Comparison of ENCODE assay signal across 10 cellular contexts in the genomic region with DNA sequence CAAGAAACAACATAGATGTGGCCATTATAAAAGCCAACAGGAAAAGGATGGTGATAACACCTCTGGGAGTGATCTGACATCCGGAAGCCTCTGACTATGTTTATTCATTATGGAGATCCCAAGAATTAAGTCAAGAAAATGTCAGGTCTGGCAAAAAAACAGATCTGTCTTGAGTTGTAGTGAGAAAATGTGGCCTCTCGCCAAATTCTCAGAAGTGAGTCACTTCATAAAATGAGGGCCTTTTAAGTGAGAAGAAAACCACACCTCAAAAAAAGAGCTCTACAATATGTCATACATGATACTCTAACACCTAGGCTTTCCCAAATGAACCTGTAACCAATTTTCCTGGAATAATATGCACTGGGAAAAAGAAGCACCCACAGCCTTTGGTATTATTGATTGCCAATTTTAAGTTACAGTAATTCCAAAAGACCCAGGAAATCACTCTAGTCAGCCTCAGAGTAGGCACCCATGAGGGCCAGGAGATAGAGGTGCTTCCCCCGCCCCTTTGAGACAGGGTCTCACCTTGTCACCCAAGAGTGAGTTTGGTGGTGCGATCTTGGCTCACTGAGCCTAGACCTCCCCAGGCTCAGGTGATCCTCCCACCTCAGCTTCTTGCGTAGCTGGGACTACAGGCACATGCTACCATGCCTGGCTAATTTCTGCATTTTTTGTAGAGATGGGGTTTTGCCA. TPM values are rescaled to one million over a fixed set of nuclear protein-coding genes. Genes with fewer than 3 reads are reported as not detected.
DNase-seq lines count a peak whose midpoint lies in the region; ATAC-seq, FAIRE-seq and TF ChIP-seq lines count a peak whose summit lies in the region.
"Had no signal": no experiment of that assay in that cellular context is flagged by ENCODE, and none has a peak within 500 bp of the region (broad histone marks: within the 10 kb centered on the region; RNA-seq: fewer than 3 reads in every experiment).

No MANE protein-coding gene starts in this region.

- H3K9me3 Mint-ChIP-seq in astrocyte (ENCODE audit: unreplicated experiment), result peaks cover 24% of the 10 kb centered on the region
- peaks cover 0 to 13% (median 4%) of the 10 kb centered on the region in 9 donors for H3K9me3 Mint-ChIP-seq in naive thymus-derived CD8-positive, alpha-beta T cell

- no peaks in the 10 kb centered on the region for H3K79me2 ChIP-seq in astrocyte (ENCODE audit: insufficient read depth, low read length)

- no peak overlapping the region for H3K9ac ChIP-seq in astrocyte (ENCODE audit: low read length)

- POLR2A ChIA-PET in naive thymus-derived CD8-positive, alpha-beta T cell (lab: Charles Lee), result interaction anchor here (0.7 kb wide), 1 partner anchor 344 kb away, joined by 3 read pairs; no protein-coding TSS in a partner anchor

- no peaks in the 10 kb centered on the region for H4K20me1 ChIP-seq in astrocyte (ENCODE audit: insufficient read depth, low read length)

- FAIRE-seq in astrocyte (lab: Jason Lieb, UNC), result no peak

- no peak overlapping the region for H2AFZ ChIP-seq in astrocyte (ENCODE audit: low read depth, low read length)

- peaks cover 17% of the 10 kb centered on the region for H3K27me3 Mint-ChIP-seq in astrocyte (ENCODE audit: low read depth, unreplicated experiment)
- no peaks in the 10 kb centered on the region for H3K27me3 Mint-ChIP-seq in naive thymus-derived CD8-positive, alpha-beta T cell

- no peak overlapping the region for H3K4me2 ChIP-seq in astrocyte (ENCODE audit: low read length)

- ATAC-seq in RWPE2 (ENCODE audit: low read depth), result peak; percentile 67
- ATAC-seq in naive thymus-derived CD8-positive, alpha-beta T cell, result peak in 1 of 2 donors; percentile 28
- ATAC-seq in HG03457 (IDR thresholded peaks at IDR 0.05; ENCODE audit: unreplicated experiment), result no peak

- no peak overlapping the region for H3K4me3 Mint-ChIP-seq in astrocyte (ENCODE audit: unreplicated experiment)
- peak overlapping the region in 2 of 10 donors; percentile 11 to 23 for H3K4me3 Mint-ChIP-seq in naive thymus-derived CD8-positive, alpha-beta T cell

- no peak overlapping the region for H3K27ac ChIP-seq in RWPE2 (ENCODE audit: poor library complexity, severe bottlenecking)
- H3K27ac ChIP-seq in astrocyte (ENCODE audit: low read depth, low read length), result no peak overlapping the region
- H3K27ac ChIP-seq: lower lobe of right lung had no signal

- TF ChIP-seq CTCF in GM13977 (IDR thresholded peaks at IDR 0.05; ENCODE audit: extremely low read depth, insufficient read depth, missing control alignments), result no peak
- no peak for TF ChIP-seq CTCF in RWPE2 (IDR thresholded peaks at IDR 0.05; ENCODE audit: poor library complexity, severe bottlenecking)
- no peak for TF ChIP-seq CTCF in astrocyte (IDR thresholded peaks at IDR 0.05; ENCODE audit: insufficient read depth, low read depth, low read length)

- no peaks in the 10 kb centered on the region for H3K27me3 ChIP-seq in RWPE2 (ENCODE audit: insufficient read depth, poor library complexity, severe bottlenecking)
- H3K27me3 ChIP-seq in astrocyte (ENCODE audit: insufficient read depth, low read length), result peaks cover 6% of the 10 kb centered on the region

- H3K9me3 ChIP-seq in RWPE2 (ENCODE audit: severe bottlenecking) (peaks cover 7% of the 10 kb centered on the region), astrocyte (ENCODE audit: insufficient read depth, low read depth, low read length) (no peaks in the 10 kb centered on the region)
- H3K9me3 ChIP-seq: lower lobe of right lung had no signal

- H3K4me1 ChIP-seq in RWPE2 (ENCODE audit: insufficient read depth, poor library complexity, severe bottlenecking) (no peaks in the 10 kb centered on the region), astrocyte (ENCODE audit: insufficient read depth, low read length) (no peaks in the 10 kb centered on the region)

- peaks cover 2% of the 10 kb centered on the region for H3K36me3 Mint-ChIP-seq in astrocyte (ENCODE audit: low read depth, unreplicated experiment)
- peaks cover 0 to 5% (median 3%) of the 10 kb centered on the region in 3 donors for H3K36me3 Mint-ChIP-seq in naive thymus-derived CD8-positive, alpha-beta T cell

- peak; percentile 21 for DNase-seq in GM13977 (ENCODE audit: low spot score)
- DNase-seq in RWPE2 (ENCODE audit: low spot score), result no peak
- peak; percentile 48 for DNase-seq in astrocyte (ENCODE audit: low read depth)
- DNase-seq in naive thymus-derived CD8-positive, alpha-beta T cell, result peak in 5 of 10 donors; percentile 11 to 34 (median 26)
- DNase-seq in SHP77 treated with DMSO at 0.1 percent for 48 hours (lab: John Stamatoyannopoulos, UW), result no peak
- no peak for DNase-seq in NCI-H1436 (lab: John Stamatoyannopoulos, UW)
- no peak for DNase-seq in NCI-H524 treated with DMSO at 0.1 percent for 48 hours (lab: John Stamatoyannopoulos, UW)
- DNase-seq: lower lobe of right lung had no signal

- in situ Hi-C loops in GM13977 (cut with MboI; ENCODE audit: low pct_unique_long_range_greater_than_20kb, low sequenced_read_pairs, unreplicated experiment), result no loop called here

- H3K27ac Mint-ChIP-seq in astrocyte (ENCODE audit: unreplicated experiment), result no peak overlapping the region
- peak overlapping the region in 6 of 10 donors; percentile 5 to 83 (median 51) for H3K27ac Mint-ChIP-seq in naive thymus-derived CD8-positive, alpha-beta T cell

- H3K36me3 ChIP-seq in RWPE2 (ENCODE audit: low read depth) (no peaks in the 10 kb centered on the region), astrocyte (ENCODE audit: insufficient read depth, low read length) (no peaks in the 10 kb centered on the region)
- H3K36me3 ChIP-seq: lower lobe of right lung had no signal

- no peaks in the 10 kb centered on the region for H3K4me1 Mint-ChIP-seq in astrocyte (ENCODE audit: low read depth, unreplicated experiment)
- H3K4me1 Mint-ChIP-seq in naive thymus-derived CD8-positive, alpha-beta T cell, result peaks cover 20 to 74% (median 48%) of the 10 kb centered on the region in 4 donors

- H3K4me3 ChIP-seq in RWPE2 (ENCODE audit: severe bottlenecking) (no peak overlapping the region), astrocyte (ENCODE audit: insufficient read depth, low read depth, low read length) (no peak overlapping the region)
- H3K4me3 ChIP-seq: lower lobe of right lung had no signal

RNA-seq across cellular contexts. Expression of a gene that starts 38.0 kb away (rescaled TPM):
- total RNA-seq in astrocyte, result not detected in 2 replicates
- not detected for total RNA-seq in naive thymus-derived CD8-positive, alpha-beta T cell
- polyA plus RNA-seq in naive thymus-derived CD8-positive, alpha-beta T cell, result not detected
- total RNA-seq: lower lobe of right lung, SK-MEL-5 had no signal

Comparison
In these comparisons a context has a peak if more than half of its experiments do, and no peak if none do; other contexts are left out.
1. DNase-seq: peak in GM13977 (single experiment) and astrocyte (single experiment); none in RWPE2 (single experiment), SHP77 treated with DMSO at 0.1 percent for 48 hours (single experiment), NCI-H1436 (single experiment) and NCI-H524 treated with DMSO at 0.1 percent for 48 hours (single experiment).